Comparison of ENCODE assay signal across 7 cellular contexts in genomic region chr16:70453891-70454220, GRCh38. TPM values are rescaled to one million over a fixed set of nuclear protein-coding genes. Genes with fewer than 3 reads are reported as not detected.
DNase-seq lines count a peak whose midpoint lies in the region; ATAC-seq, FAIRE-seq and TF ChIP-seq lines count a peak whose summit lies in the region.

No MANE protein-coding gene starts in this region.

- no peak overlapping the region for H4K91ac ChIP-seq in H1 (replicated peaks; ENCODE audit: insufficient read length, low read length)

- intact Hi-C loops in naive thymus-derived CD4-positive, alpha-beta T cell (cut with micrococcal nuclease), result loop anchor here (1.0 to 5.0 kb wide), 9 partner anchors 15 to 348 kb away; partner anchors contain the start of genes COG4 (in 2 of the 2), SF3B3 (in 2 of the 2), ST3GAL2 (in 2 of the 2) and DDX19A (in 1 of the 2)

- POLR2A ChIA-PET in H1 (lab: Charles Lee; ENCODE audit: partially characterized antibody), result interaction anchor here (0.8 to 5.1 kb wide), 15 partner anchors 10 to 186 kb away, joined by 3 to 37 read pairs (median 4); partner anchors contain the start of gene ST3GAL2
- POLR2A ChIA-PET in naive thymus-derived CD4-positive, alpha-beta T cell (lab: Charles Lee), result interaction anchor here (0.6 to 3.4 kb wide), 14 partner anchors 10 to 165 kb away, joined by 3 to 30 read pairs (median 4); partner anchors contain the start of genes AARS1 and ST3GAL2

- CTCF ChIA-PET in H1 (lab: Charles Lee; ENCODE audit: partially characterized antibody), result interaction anchor here (0.6 to 5.3 kb wide), 16 partner anchors 10 to 81 kb away, joined by 3 to 37 read pairs (median 4); partner anchors contain the start of gene ST3GAL2
- CTCF ChIA-PET in naive thymus-derived CD4-positive, alpha-beta T cell (lab: Charles Lee), result interaction anchor here (0.8 to 1.6 kb wide), 5 partner anchors 8 to 74 kb away, joined by 4 to 7 read pairs (median 5); no protein-coding TSS in a partner anchor

- H2BK12ac ChIP-seq in H1 (ENCODE audit: low read depth, low read length), result no peak overlapping the region

- no peak overlapping the region for H4K5ac ChIP-seq in H1 (ENCODE audit: insufficient read length, low read depth, low read length)

- peak overlapping the region; percentile 82 for H3K9ac ChIP-seq in OCI-LY1 (ENCODE audit: low read length)
- peak overlapping the region; percentile 67 to 96 (median 86); a peak in 6 of 7 replicates for H3K9ac ChIP-seq in H1 (replicated peaks in 1 of 4; ENCODE audit: extremely low read depth in 1 of 4, low read depth in 3 of 4, low read length in 3 of 4)

- H3K14ac ChIP-seq in H1 (ENCODE audit: insufficient read length), result no peak overlapping the region

- no peak overlapping the region for H2BK120ac ChIP-seq in H1 (replicated peaks; ENCODE audit: low read depth, low read length)

- peak; percentile 7 for FAIRE-seq in H1 (lab: Jason Lieb, UNC)

- ATAC-seq in GM21576 (IDR thresholded peaks at IDR 0.05; ENCODE audit: unreplicated experiment) (peak; percentile 18), HG03571 (IDR thresholded peaks at IDR 0.05; ENCODE audit: unreplicated experiment) (no peak)
- no peak for ATAC-seq in naive thymus-derived CD4-positive, alpha-beta T cell

- H3K4me2 ChIP-seq in OCI-LY1 (ENCODE audit: low read length), result peak overlapping the region; percentile 83
- peak overlapping the region; percentile 42 to 81 for H3K4me2 ChIP-seq in H1 (ENCODE audit: insufficient read depth in 1 of 2, low read depth in 2 of 2, low read length in 2 of 2)

- H3K23ac ChIP-seq in H1 (ENCODE audit: insufficient read length), result no peak overlapping the region

- peak overlapping the region; percentile 90 to 95 (median 93) for H3K4me3 Mint-ChIP-seq in naive thymus-derived CD4-positive, alpha-beta T cell

- no peaks in the 10 kb centered on the region for H4K20me1 ChIP-seq in OCI-LY1 (ENCODE audit: insufficient read depth, low read length)
- H4K20me1 ChIP-seq in H1 (replicated peaks in 1 of 2; ENCODE audit: control insufficient read depth in 1 of 2, insufficient read depth in 2 of 2, low read length in 2 of 2), result no peaks in the 10 kb centered on the region

- WGBS in H1 (ENCODE audit: extremely low coverage in 1 of 2, insufficient coverage in 1 of 2, insufficient read length in 1 of 2, insufficient replicate concordance in 2 of 2, low coverage in 1 of 2, low lambda C conversion rate in 2 of 2, missing lambda C conversion rate in 1 of 2), 2 experiments, result 4% methylated on average over 7 of the region's 7 CpGs; no CpG with 5 or more reads in 1 of the 2 experiments

- peaks cover 3% of the 10 kb centered on the region; the same call in 1 of the 2 replicates for H3F3A ChIP-seq in OCI-LY1 (ENCODE audit: insufficient read depth, low read length)

- H3K27ac ChIP-seq in OCI-LY1 (ENCODE audit: low read depth, low read length, poor library complexity, severe bottlenecking) (peak overlapping the region; percentile 63), H1 (ENCODE audit: low read depth, low read length) (peak overlapping the region; percentile 100)
- H3K27ac ChIP-seq in naive thymus-derived CD4-positive, alpha-beta T cell (ENCODE audit: low read depth, low read length), result peak overlapping the region; percentile 99

- H3K4me1 Mint-ChIP-seq in naive thymus-derived CD4-positive, alpha-beta T cell, result peaks cover 6 to 47% (median 37%) of the 10 kb centered on the region in 7 donors

- peak overlapping the region; percentile 79 to 95 (median 87) for H3K27ac Mint-ChIP-seq in naive thymus-derived CD4-positive, alpha-beta T cell

- H3K27me3 ChIP-seq in OCI-LY1 (ENCODE audit: insufficient read depth, low read length), result no peaks in the 10 kb centered on the region
- H3K27me3 ChIP-seq in H1 (replicated peaks in 1 of 4; ENCODE audit: control insufficient read depth in 3 of 4, extremely low read depth in 1 of 4, insufficient read depth in 3 of 4, low read length in 3 of 4), result no peaks in the 10 kb centered on the region
- H3K27me3 ChIP-seq in naive thymus-derived CD4-positive, alpha-beta T cell (ENCODE audit: control insufficient read depth in 2 of 2, insufficient read depth in 2 of 2, low read length in 2 of 2), result no peaks in the 10 kb centered on the region

- H3K79me2 ChIP-seq in OCI-LY1 (ENCODE audit: insufficient read depth, low read length) (no peaks in the 10 kb centered on the region), H1 (ENCODE audit: control insufficient read depth in 1 of 2, insufficient read depth in 2 of 2, low read length in 2 of 2) (no peaks in the 10 kb centered on the region)

- no peak overlapping the region for H4K8ac ChIP-seq in H1 (ENCODE audit: extremely low read depth, insufficient read depth, low read length)

- H3K23me2 ChIP-seq in H1 (ENCODE audit: low read depth, low read length), result no peaks in the 10 kb centered on the region; the same call in 1 of the 2 replicates

- H3K79me1 ChIP-seq in H1 (ENCODE audit: low read depth, low read length), result no peaks in the 10 kb centered on the region

- H3K36me3 ChIP-seq in OCI-LY1 (ENCODE audit: insufficient read depth, low read length) (no peaks in the 10 kb centered on the region), H1 (ENCODE audit: control insufficient read depth in 2 of 4, insufficient read depth in 4 of 4, low read length in 3 of 4) (no peaks in the 10 kb centered on the region)
- H3K36me3 ChIP-seq in naive thymus-derived CD4-positive, alpha-beta T cell (ENCODE audit: control insufficient read depth in 2 of 3, insufficient read depth in 3 of 3, low read length in 3 of 3), result peaks cover 0 to 9% (median 0%) of the 10 kb centered on the region in 3 experiments

- TF ChIP-seq EP300 in H1 (IDR thresholded peaks at IDR 0.05; ENCODE audit: borderline replicate concordance in 1 of 2, low read depth in 2 of 2, low read length in 2 of 2), result no peak

- H3K4ac ChIP-seq in H1 (replicated peaks; ENCODE audit: insufficient read length, low read depth, low read length), result no peak overlapping the region

- H2BK5ac ChIP-seq in H1 (ENCODE audit: low read depth, low read length), result no peak overlapping the region; the same call in 1 of the 2 replicates

- H3K18ac ChIP-seq in H1 (ENCODE audit: extremely low read depth, low read length), result no peak overlapping the region

- peaks cover 0 to 4% (median 0%) of the 10 kb centered on the region in 5 donors for H3K36me3 Mint-ChIP-seq in naive thymus-derived CD4-positive, alpha-beta T cell

- H3K4me1 ChIP-seq in OCI-LY1 (ENCODE audit: insufficient read depth, low read length, severe bottlenecking), result peaks cover 19% of the 10 kb centered on the region
- H3K4me1 ChIP-seq in H1 (replicated peaks in 1 of 4; ENCODE audit: control insufficient read depth in 3 of 4, insufficient read depth in 4 of 4, low read length in 3 of 4), result peaks cover 0 to 2% (median 0%) of the 10 kb centered on the region in 4 experiments; a peak in 1 of 7 replicates
- H3K4me1 ChIP-seq in naive thymus-derived CD4-positive, alpha-beta T cell (ENCODE audit: control insufficient read depth in 2 of 2, insufficient read depth in 2 of 2, low read length in 2 of 2), result peaks cover 8 to 12% of the 10 kb centered on the region in 2 donors

- no peak overlapping the region for H2BK15ac ChIP-seq in H1 (ENCODE audit: low read length)

- no peak overlapping the region for H2AK5ac ChIP-seq in H1 (ENCODE audit: low read depth, low read length)

- no peak overlapping the region for H2BK20ac ChIP-seq in H1 (ENCODE audit: low read length)

- H3K9me3 ChIP-seq in OCI-LY1 (ENCODE audit: low read length), result no peaks in the 10 kb centered on the region
- no peaks in the 10 kb centered on the region for H3K9me3 ChIP-seq in H1 (ENCODE audit: insufficient read depth in 2 of 2, low read depth in 1 of 2, low read length in 1 of 2)
- H3K9me3 ChIP-seq in naive thymus-derived CD4-positive, alpha-beta T cell (ENCODE audit: control insufficient read depth in 2 of 3, low read length in 3 of 3), result no peaks in the 10 kb centered on the region

- TF ChIP-seq CTCF in OCI-LY1 (IDR thresholded peaks at IDR 0.05; ENCODE audit: low read length), result no peak
- TF ChIP-seq CTCF in H1 (IDR thresholded peaks at IDR 0.05; ENCODE audit: control extremely low read depth in 1 of 3, insufficient read depth in 1 of 3, low read depth in 1 of 3, low read length in 3 of 3), result no peak

- H2AFZ ChIP-seq in OCI-LY1 (ENCODE audit: low read length) (peak overlapping the region; percentile 81), H1 (ENCODE audit: low read length) (peak overlapping the region; percentile 70; the same call in 1 of the 2 replicates)

- H3K9me2 ChIP-seq in OCI-LY1 (ENCODE audit: low read depth, low read length), result no peaks in the 10 kb centered on the region

- peaks cover 0 to 3% (median 0%) of the 10 kb centered on the region in 5 donors for H3K27me3 Mint-ChIP-seq in naive thymus-derived CD4-positive, alpha-beta T cell

- H3K4me3 ChIP-seq in OCI-LY1 (ENCODE audit: low read depth, low read length, poor library complexity, severe bottlenecking) (peak overlapping the region; percentile 79), H1 (ENCODE audit: extremely low read depth in 1 of 4, insufficient read depth in 2 of 4, low read depth in 3 of 4, low read length in 4 of 4) (peak overlapping the region; percentile 44 to 83 (median 78))
- H3K4me3 ChIP-seq in naive thymus-derived CD4-positive, alpha-beta T cell (ENCODE audit: low read length), result peak overlapping the region; percentile 82

- DNase-seq in H1 (ENCODE audit: low read depth in 1 of 2, low spot score in 2 of 2) (no peak), DMS79 (lab: John Stamatoyannopoulos, UW) (no peak)
- no peak for DNase-seq in naive thymus-derived CD4-positive, alpha-beta T cell
- DNase-seq in activated CD4-positive, CD25-positive, alpha-beta regulatory T cell (lab: John Stamatoyannopoulos, UW), result no peak

- H3K9me3 Mint-ChIP-seq in naive thymus-derived CD4-positive, alpha-beta T cell, result no peaks in the 10 kb centered on the region

- TF ChIP-seq RAD21 in H1 (IDR thresholded peaks at IDR 0.05 in 1 of 2, conservative IDR thresholded peaks at IDR 0.05 in 1 of 2; ENCODE audit: low read depth in 2 of 2, low read length in 2 of 2), result no peak

- H3K56ac ChIP-seq in H1 (replicated peaks; ENCODE audit: insufficient read length, low read depth, low read length), result no peak overlapping the region

- TF ChIP-seq POLR2A in H1 (IDR thresholded peaks at IDR 0.05; ENCODE audit: control extremely low read depth in 1 of 2, low read depth in 2 of 2, low read length in 2 of 2), result peak; percentile 22 to 30; a peak in 2 of 3 replicates

RNA-seq across cellular contexts. Expression of gene FCSK, which starts 0.5 kb away (rescaled TPM):
- 3.4 and 4.6 TPM in 2 replicates for total RNA-seq in H1 (2021; fragmentation: NEBNext Ultra II Directional; extraction: Animal tissue kit (Norgen Biotek cat#: 25700))
- polyA plus RNA-seq in H1 (2011; rRNA removed), result 5.1 and 5.5 TPM in 2 replicates
- polyA plus RNA-seq in H1 (2011; cell fraction: cytosol; rRNA removed), result 4.4 TPM
- 16.1 TPM for polyA plus RNA-seq in H1 (2011; cell fraction: nucleus; rRNA removed)
- 4.1 to 5.8 TPM (median 4.7 TPM) in 4 replicates for polyA plus RNA-seq in H1 (2012, experiment 1 of 2)
- polyA plus RNA-seq in H1 (2012, experiment 2 of 2), result 3.7 TPM
- polyA plus RNA-seq in H1 (2013, experiment 1 of 2), result 2.4 TPM
- 2.2 TPM for polyA plus RNA-seq in H1 (2013, experiment 2 of 2)
- 3.7 and 3.9 TPM in 2 replicates for polyA minus RNA-seq in H1 (2011; rRNA and poly(A)+ RNA removed)
- polyA minus RNA-seq in H1 (2011; cell fraction: cytosol; rRNA and poly(A)+ RNA removed), result 5.1 TPM
- 3.6 TPM for polyA minus RNA-seq in H1 (2011; cell fraction: nucleus; rRNA and poly(A)+ RNA removed)
- 10 to 100 TPM; 23.7 to 45.2 (median 36.7) TPM for total RNA-seq in naive thymus-derived CD4-positive, alpha-beta T cell
- 10 to 100 TPM in 1 of 2 donors, 1 to 10 TPM in 1; 7.5 to 10.3 TPM for polyA plus RNA-seq in naive thymus-derived CD4-positive, alpha-beta T cell

RNA-seq across cellular contexts. Expression of gene ST3GAL2, which starts 15.0 kb away (rescaled TPM):
- 39.3 and 39.7 TPM in 2 replicates for total RNA-seq in H1 (2021; fragmentation: NEBNext Ultra II Directional; extraction: Animal tissue kit (Norgen Biotek cat#: 25700))
- polyA plus RNA-seq in H1 (2011; rRNA removed), result 14.4 and 30.5 TPM in 2 replicates
- polyA plus RNA-seq in H1 (2011; cell fraction: cytosol; rRNA removed), result 16.9 TPM
- polyA plus RNA-seq in H1 (2011; cell fraction: nucleus; rRNA removed), result 28.1 TPM
- 19.3 to 24.6 TPM (median 22.0 TPM) in 4 replicates for polyA plus RNA-seq in H1 (2012, experiment 1 of 2)
- 19.9 TPM for polyA plus RNA-seq in H1 (2012, experiment 2 of 2)
- polyA plus RNA-seq in H1 (2013, experiment 1 of 2), result 26.7 TPM
- 27.0 TPM for polyA plus RNA-seq in H1 (2013, experiment 2 of 2)
- 33.4 and 49.9 TPM in 2 replicates for polyA minus RNA-seq in H1 (2011; rRNA and poly(A)+ RNA removed)
- 43.4 TPM for polyA minus RNA-seq in H1 (2011; cell fraction: cytosol; rRNA and poly(A)+ RNA removed)
- 43.8 TPM for polyA minus RNA-seq in H1 (2011; cell fraction: nucleus; rRNA and poly(A)+ RNA removed)
- 10 to 100 TPM; 16.6 to 35.9 (median 30.4) TPM for total RNA-seq in naive thymus-derived CD4-positive, alpha-beta T cell
- polyA plus RNA-seq in naive thymus-derived CD4-positive, alpha-beta T cell, result 10 to 100 TPM; 11.3 to 22.5 TPM
